23 cellular contexts compared by ENCODE assay signal in genomic region chr7:70779321-70779720, GRCh38.
A peak's percentile ranks its signal among the peaks of the same experiment; 100 is the strongest.
DNase-seq lines count a peak whose midpoint lies in the region; ATAC-seq and TF ChIP-seq lines count a peak whose summit lies in the region.
"Had no signal": no experiment of that assay in that cellular context is flagged by ENCODE, and none has a peak within 500 bp of the region (broad histone marks: within the 10 kb centered on the region; RNA-seq: fewer than 3 reads in every experiment).

No MANE protein-coding gene starts in this region.

- no peak overlapping the region for H2AK5ac ChIP-seq in H9 (ENCODE audit: insufficient read length, low read length)

- no peak overlapping the region for H3K4me2 ChIP-seq in H9 (ENCODE audit: insufficient read depth, insufficient read length, low read length)
- H3K4me2 ChIP-seq: SK-N-SH had no signal

- no peak overlapping the region for H3K27ac Mint-ChIP-seq in activated CD4-positive, alpha-beta T cell treated with anti-CD3 and anti-CD28 coated beads, Interleukin-2, amount 10 ng/mL, durations not matched to agents 24 days and 14 days
- peak overlapping the region in 2 of 3 experiments; percentile 18 to 30; a peak in 2 of 7 replicates for H3K27ac Mint-ChIP-seq in H9
- peak overlapping the region; percentile 34 for H3K27ac Mint-ChIP-seq in activated CD4-positive, alpha-beta memory T cell treated with anti-CD3 and anti-CD28 coated beads for 36 hours
- no peak overlapping the region for H3K27ac Mint-ChIP-seq in memory B cell
- H3K27ac Mint-ChIP-seq: activated B cell treated with CpG ODN at 0.5 μM for 24 hours had no signal

- in situ Hi-C loops in G401 (cut with HindIII; ENCODE audit: low sequenced_read_pairs): no loop called here

- H3K4me3 Mint-ChIP-seq in activated CD4-positive, alpha-beta T cell treated with anti-CD3 and anti-CD28 coated beads, Interleukin-2, amount 10 ng/mL, durations not matched to agents 24 days and 14 days: peak overlapping the region; percentile 70
- H3K4me3 Mint-ChIP-seq in H9 (no peak overlapping the region), memory B cell (peak overlapping the region; percentile 71)
- H3K4me3 Mint-ChIP-seq in activated CD4-positive, alpha-beta memory T cell treated with anti-CD3 and anti-CD28 coated beads for 36 hours: peak overlapping the region; percentile 39
- H3K4me3 Mint-ChIP-seq: activated B cell treated with CpG ODN at 0.5 μM for 24 hours had no signal

- H3K36me3 Mint-ChIP-seq in activated CD4-positive, alpha-beta T cell treated with anti-CD3 and anti-CD28 coated beads, Interleukin-2, amount 10 ng/mL, durations not matched to agents 24 days and 14 days (ENCODE audit: low read depth): no peaks in the 10 kb centered on the region
- H3K36me3 Mint-ChIP-seq in H9 (ENCODE audit: insufficient read depth in 1 of 3, low read depth in 3 of 3) (peaks cover 41 to 100% (median 97%) of the 10 kb centered on the region in 3 experiments; a peak in 6 of 7 replicates), memory B cell (peaks cover 25% of the 10 kb centered on the region)
- H3K36me3 Mint-ChIP-seq in activated CD4-positive, alpha-beta memory T cell treated with anti-CD3 and anti-CD28 coated beads for 36 hours: no peaks in the 10 kb centered on the region

- peak; percentile 58 for DNase-seq in activated CD4-positive, alpha-beta T cell treated with anti-CD3 and anti-CD28 coated beads, Interleukin-2, amount 10 ng/mL, durations not matched to agents 24 days and 14 days
- no peak for DNase-seq in activated CD4-positive, alpha-beta T cell treated with anti-CD3 and anti-CD28 coated beads, Interleukin-2, amount 50 U/mL, for 1 hour
- DNase-seq in H9 (no peak), memory B cell (ENCODE audit: low spot score in 2 of 2) (no peak), G401 (ENCODE audit: low spot score) (no peak)
- peak; percentile 36 for DNase-seq in activated CD4-positive, alpha-beta memory T cell treated with anti-CD3 and anti-CD28 coated beads for 36 hours
- DNase-seq: activated B cell treated with CpG ODN at 0.5 μM for 24 hours; activated gamma-delta T cell; dermis blood vessel endothelial cell; IMR-90; mesendoderm; NCI-H1417 treated with DMSO at 0.1 percent for 48 hours; ovary; SK-N-SH; spleen; stimulated activated CD4-positive, alpha-beta T cell treated with anti-CD3 and anti-CD28 coated beads, Interleukin-4, amount 100 ng/mL, for 4 hours; T1000; trophoblast cell had no signal

- H3K27me3 Mint-ChIP-seq in activated CD4-positive, alpha-beta T cell treated with anti-CD3 and anti-CD28 coated beads, Interleukin-2, amount 10 ng/mL, durations not matched to agents 24 days and 14 days: no peaks in the 10 kb centered on the region
- H3K27me3 Mint-ChIP-seq in H9 (ENCODE audit: low read depth) (no peaks in the 10 kb centered on the region; the same call in 1 of the 2 replicates), memory B cell (no peaks in the 10 kb centered on the region)
- H3K27me3 Mint-ChIP-seq in activated CD4-positive, alpha-beta memory T cell treated with anti-CD3 and anti-CD28 coated beads for 36 hours: no peaks in the 10 kb centered on the region
- H3K27me3 Mint-ChIP-seq: activated B cell treated with CpG ODN at 0.5 μM for 24 hours had no signal

- no peak overlapping the region for H2AFZ ChIP-seq in H9 (ENCODE audit: low read length)

- H4K8ac ChIP-seq in H9 (replicated peaks; ENCODE audit: insufficient read length, low read depth, low read length): no peak overlapping the region

- no peaks in the 10 kb centered on the region for H4K20me1 ChIP-seq in H9 (ENCODE audit: control insufficient read depth, insufficient read depth, insufficient read length)

- intact Hi-C loops in activated CD4-positive, alpha-beta T cell treated with anti-CD3 and anti-CD28 coated beads, Interleukin-2, amount 10 ng/mL, durations not matched to agents 24 days and 14 days (cut with micrococcal nuclease): no loop called here
- intact Hi-C loops in activated CD4-positive, alpha-beta memory T cell treated with anti-CD3 and anti-CD28 coated beads for 36 hours (cut with micrococcal nuclease): loop anchor here (5.0 kb wide), 1 partner anchor 62 kb away; no protein-coding TSS in a partner anchor

- no peak overlapping the region for H3K18ac ChIP-seq in H9 (ENCODE audit: insufficient read length, low read depth, low read length)

- no peak overlapping the region for H2BK5ac ChIP-seq in H9 (ENCODE audit: insufficient read length, low read length)

- H3K23ac ChIP-seq in H9 (ENCODE audit: insufficient read length, low read depth, low read length): no peak overlapping the region

- peaks cover 15% of the 10 kb centered on the region for H3K4me1 Mint-ChIP-seq in activated CD4-positive, alpha-beta T cell treated with anti-CD3 and anti-CD28 coated beads, Interleukin-2, amount 10 ng/mL, durations not matched to agents 24 days and 14 days
- H3K4me1 Mint-ChIP-seq in H9: peaks cover 11 to 23% of the 10 kb centered on the region in 2 experiments
- peaks cover 47% of the 10 kb centered on the region for H3K4me1 Mint-ChIP-seq in activated CD4-positive, alpha-beta memory T cell treated with anti-CD3 and anti-CD28 coated beads for 36 hours (ENCODE audit: low read depth)
- H3K4me1 Mint-ChIP-seq in memory B cell: peaks cover 7% of the 10 kb centered on the region
- H3K4me1 Mint-ChIP-seq: activated B cell treated with CpG ODN at 0.5 μM for 24 hours had no signal

- H3K9me3 Mint-ChIP-seq in activated CD4-positive, alpha-beta T cell treated with anti-CD3 and anti-CD28 coated beads, Interleukin-2, amount 10 ng/mL, durations not matched to agents 24 days and 14 days: peaks cover 4% of the 10 kb centered on the region
- H3K9me3 Mint-ChIP-seq in H9: no peaks in the 10 kb centered on the region
- no peaks in the 10 kb centered on the region for H3K9me3 Mint-ChIP-seq in activated CD4-positive, alpha-beta memory T cell treated with anti-CD3 and anti-CD28 coated beads for 36 hours
- H3K9me3 Mint-ChIP-seq in memory B cell: no peaks in the 10 kb centered on the region
- H3K9me3 Mint-ChIP-seq: activated B cell treated with CpG ODN at 0.5 μM for 24 hours had no signal

- H3K56ac ChIP-seq in H9 (ENCODE audit: insufficient read length, low read depth, low read length): no peak overlapping the region

- no peak overlapping the region for H3K14ac ChIP-seq in H9 (ENCODE audit: insufficient read depth, low read length)

- no peak overlapping the region for H4K5ac ChIP-seq in H9 (ENCODE audit: insufficient read length, low read depth, low read length)

- H3K9me3 ChIP-seq in H9 (ENCODE audit: control insufficient read depth, low read depth, low read length): no peaks in the 10 kb centered on the region
- H3K9me3 ChIP-seq: HAP-1, ovary, right atrium auricular region, SK-N-SH, spleen had no signal

- CTCF ChIA-PET in activated CD4-positive, alpha-beta memory T cell treated with anti-CD3 and anti-CD28 coated beads for 36 hours (lab: Charles Lee): no interaction called here

- H4K91ac ChIP-seq in H9 (ENCODE audit: insufficient read length, low read depth, low read length): no peak overlapping the region

- H3K9ac ChIP-seq in H9 (ENCODE audit: extremely low read depth, insufficient read length, low read length): no peak overlapping the region
- H3K9ac ChIP-seq: SK-N-SH had no signal

- no peaks in the 10 kb centered on the region for H3K79me1 ChIP-seq in H9 (ENCODE audit: insufficient read depth, low read depth, low read length, poor library complexity, severe bottlenecking)

- no peak overlapping the region for H2BK20ac ChIP-seq in H9 (ENCODE audit: low read depth, low read length, poor library complexity, severe bottlenecking)

- no peaks in the 10 kb centered on the region for H3K79me2 ChIP-seq in H9 (ENCODE audit: insufficient read depth, low read length)

- H2BK12ac ChIP-seq in H9 (ENCODE audit: insufficient read length, low read depth, low read length): no peak overlapping the region

- H3K4ac ChIP-seq in H9 (ENCODE audit: low read depth, low read length): no peak overlapping the region

- H3T11ph ChIP-seq in H9 (ENCODE audit: low read length): no peak overlapping the region

- no peak for TF ChIP-seq CTCF in H9 (conservative IDR thresholded peaks at IDR 0.05)

- H3K23me2 ChIP-seq in H9 (ENCODE audit: insufficient read length, low read depth, low read length, poor library complexity, severe bottlenecking): no peaks in the 10 kb centered on the region

- no peak overlapping the region for H2BK120ac ChIP-seq in H9 (ENCODE audit: low read depth, low read length, poor library complexity, severe bottlenecking)

- H3K27ac ChIP-seq in H9 (ENCODE audit: insufficient read length, low read depth, low read length): no peak overlapping the region
- H3K27ac ChIP-seq: ovary, right atrium auricular region, RWPE1, spleen had no signal

- POLR2A ChIA-PET in activated CD4-positive, alpha-beta memory T cell treated with anti-CD3 and anti-CD28 coated beads for 36 hours (lab: Charles Lee): interaction anchor here (1.0 to 1.3 kb wide), 2 partner anchors 8 to 15 kb away, joined by 3 to 4 read pairs; no protein-coding TSS in a partner anchor

- H3K4me1 ChIP-seq in H9 (ENCODE audit: insufficient read depth, low read length): no peaks in the 10 kb centered on the region
- H3K4me1 ChIP-seq: HAP-1, right atrium auricular region, spleen had no signal

- H2BK15ac ChIP-seq in H9 (ENCODE audit: low read depth, low read length): no peak overlapping the region

- no peaks in the 10 kb centered on the region for H3K27me3 ChIP-seq in H9 (ENCODE audit: insufficient read depth, low read length)
- H3K27me3 ChIP-seq: ovary, right atrium auricular region, spleen had no signal

- no CpG with 5 or more reads among the region's 7 CpGs for WGBS in H9 (ENCODE audit: extremely low coverage, insufficient read length, low lambda C conversion rate)

- ATAC-seq in memory B cell (ENCODE audit: low read depth): peak; percentile 57
- ATAC-seq in GM18511 (IDR thresholded peaks at IDR 0.05; ENCODE audit: unreplicated experiment): no peak
- ATAC-seq in HG03159 (IDR thresholded peaks at IDR 0.05; ENCODE audit: unreplicated experiment): no peak

Comparison
In these comparisons a context has a peak if more than half of its experiments do, and no peak if none do; other contexts are left out.
1. DNase-seq: peak in activated CD4-positive, alpha-beta T cell treated with anti-CD3 and anti-CD28 coated beads, Interleukin-2, amount 10 ng/mL, durations not matched to agents 24 days and 14 days (single experiment) and activated CD4-positive, alpha-beta memory T cell treated with anti-CD3 and anti-CD28 coated beads for 36 hours (single experiment); none in activated CD4-positive, alpha-beta T cell treated with anti-CD3 and anti-CD28 coated beads, Interleukin-2, amount 50 U/mL, for 1 hour (single experiment), H9 (single experiment), memory B cell (0 of 2) and G401 (single experiment).
2. H3K27ac Mint-ChIP-seq: peak in H9 (2 of 3) and activated CD4-positive, alpha-beta memory T cell treated with anti-CD3 and anti-CD28 coated beads for 36 hours (single experiment); none in activated CD4-positive, alpha-beta T cell treated with anti-CD3 and anti-CD28 coated beads, Interleukin-2, amount 10 ng/mL, durations not matched to agents 24 days and 14 days (single experiment) and memory B cell (single experiment).
3. H3K4me3 Mint-ChIP-seq: peak in activated CD4-positive, alpha-beta T cell treated with anti-CD3 and anti-CD28 coated beads, Interleukin-2, amount 10 ng/mL, durations not matched to agents 24 days and 14 days (single experiment), activated CD4-positive, alpha-beta memory T cell treated with anti-CD3 and anti-CD28 coated beads for 36 hours (single experiment) and memory B cell (single experiment); none in H9 (0 of 2).